Comparison of ENCODE assay signal across 8 cellular contexts in the genomic region with DNA sequence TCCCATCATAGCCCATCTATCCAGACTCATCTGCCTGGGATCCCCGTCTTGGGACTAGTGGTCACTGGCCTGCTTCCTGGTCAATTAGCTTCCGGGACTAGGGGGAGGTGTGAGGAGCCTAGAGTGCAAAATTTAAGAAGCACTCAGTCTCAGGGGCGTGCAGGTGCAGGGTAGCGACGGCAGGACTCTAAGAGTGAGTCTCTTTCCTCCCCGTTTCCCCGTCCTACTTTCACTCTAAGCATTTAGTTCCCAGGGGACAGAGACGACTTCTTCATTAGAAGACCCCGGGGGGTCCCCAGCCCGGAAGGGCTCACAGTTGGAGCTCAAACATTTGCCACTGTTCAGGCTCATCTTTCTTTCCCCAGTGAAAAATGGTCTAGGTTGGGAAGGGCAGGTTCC.
DNase-seq lines count a peak whose midpoint lies in the region; ATAC-seq and TF ChIP-seq lines count a peak whose summit lies in the region.

No MANE protein-coding gene starts in this region.

- peak overlapping the region; percentile 37 for H3K4me2 ChIP-seq in KMS-11

- ATAC-seq in HG03520 (IDR thresholded peaks at IDR 0.05; ENCODE audit: unreplicated experiment) (no peak), GM18861 (IDR thresholded peaks at IDR 0.05; ENCODE audit: unreplicated experiment) (no peak)

- peaks cover 37% of the 10 kb centered on the region for H3K79me2 ChIP-seq in KMS-11 (ENCODE audit: insufficient read depth, low read depth)

- H3K4me3 ChIP-seq in GM08714 (ENCODE audit: low read length): peak overlapping the region; percentile 96
- H3K4me3 ChIP-seq in KMS-11 (IDR thresholded peaks at IDR 0.05; ENCODE audit: insufficient read depth, low read depth, low read length): peak overlapping the region; percentile 38
- peak overlapping the region; percentile 92 for H3K4me3 ChIP-seq in neuron (ENCODE audit: low read length)

- H3K27ac ChIP-seq in KMS-11: peak overlapping the region; percentile 5; the same call in 1 of the 2 replicates

- no peaks in the 10 kb centered on the region for H3K27me3 ChIP-seq in KMS-11 (ENCODE audit: insufficient read depth, low read depth)
- H3K27me3 ChIP-seq in neuron (ENCODE audit: insufficient read depth, low read length): peaks cover 11% of the 10 kb centered on the region

- H3K4me1 Mint-ChIP-seq in dendritic cell treated with granulocyte-macrophage colony-stimulating factor and Interleukin-4, amounts not matched to agents 40 ng/mL and 50 ng/mL, for 4 days (ENCODE audit: low read depth): peaks cover 40% of the 10 kb centered on the region

- H2AFZ ChIP-seq in KMS-11 (ENCODE audit: low read depth) (peak overlapping the region; percentile 88), neuron (ENCODE audit: low read depth, low read length) (peak overlapping the region; percentile 28)

- intact Hi-C loops in dendritic cell treated with granulocyte-macrophage colony-stimulating factor and Interleukin-4, amounts not matched to agents 40 ng/mL and 50 ng/mL, for 4 days (cut with micrococcal nuclease): loop anchor here (5.0 kb wide), 1 partner anchor 274 kb away; a partner anchor contains a TSS

- no peak for DNase-seq in amniotic stem cell (lab: John Stamatoyannopoulos, UW)
- no peak for DNase-seq in cortex of kidney (lab: John Stamatoyannopoulos, UW)

- TF ChIP-seq CTCF in KMS-11 (conservative IDR thresholded peaks at IDR 0.05; ENCODE audit: low read depth, low read length): no peak

- H3K36me3 Mint-ChIP-seq in dendritic cell treated with granulocyte-macrophage colony-stimulating factor and Interleukin-4, amounts not matched to agents 40 ng/mL and 50 ng/mL, for 4 days (ENCODE audit: low read depth): peaks cover 29% of the 10 kb centered on the region

- H3K9me3 Mint-ChIP-seq in dendritic cell treated with granulocyte-macrophage colony-stimulating factor and Interleukin-4, amounts not matched to agents 40 ng/mL and 50 ng/mL, for 4 days: no peaks in the 10 kb centered on the region

- peak overlapping the region; percentile 51; the same call in 1 of the 2 replicates for H3K9ac ChIP-seq in KMS-11

- H4K20me1 ChIP-seq in KMS-11 (ENCODE audit: insufficient read depth): no peaks in the 10 kb centered on the region

- H3K9me3 ChIP-seq in neuron (ENCODE audit: low read length): no peaks in the 10 kb centered on the region

- H3K27me3 Mint-ChIP-seq in dendritic cell treated with granulocyte-macrophage colony-stimulating factor and Interleukin-4, amounts not matched to agents 40 ng/mL and 50 ng/mL, for 4 days: peaks cover 27% of the 10 kb centered on the region

- H3K36me3 ChIP-seq in KMS-11 (ENCODE audit: insufficient read depth) (no peaks in the 10 kb centered on the region), neuron (ENCODE audit: insufficient read depth, low read length) (peaks cover 4% of the 10 kb centered on the region)

- peak overlapping the region; percentile 94 for H3K27ac Mint-ChIP-seq in dendritic cell treated with granulocyte-macrophage colony-stimulating factor and Interleukin-4, amounts not matched to agents 40 ng/mL and 50 ng/mL, for 4 days

- peak overlapping the region; percentile 96 for H3K4me3 Mint-ChIP-seq in dendritic cell treated with granulocyte-macrophage colony-stimulating factor and Interleukin-4, amounts not matched to agents 40 ng/mL and 50 ng/mL, for 4 days

- peaks cover 9% of the 10 kb centered on the region for H3K4me1 ChIP-seq in KMS-11 (ENCODE audit: low read depth, poor library complexity, severe bottlenecking)
- H3K4me1 ChIP-seq in neuron (ENCODE audit: insufficient read depth, low read length): peaks cover 10% of the 10 kb centered on the region

Comparison
In these comparisons a context has a peak if more than half of its experiments do, and no peak if none do; other contexts are left out.
1. H3K4me3 ChIP-seq: peak in every context shown above with its lines; median percentile 96 in GM08714; 92 in neuron; 38 in KMS-11.